9 cellular contexts compared by ENCODE assay signal in the genomic region with DNA sequence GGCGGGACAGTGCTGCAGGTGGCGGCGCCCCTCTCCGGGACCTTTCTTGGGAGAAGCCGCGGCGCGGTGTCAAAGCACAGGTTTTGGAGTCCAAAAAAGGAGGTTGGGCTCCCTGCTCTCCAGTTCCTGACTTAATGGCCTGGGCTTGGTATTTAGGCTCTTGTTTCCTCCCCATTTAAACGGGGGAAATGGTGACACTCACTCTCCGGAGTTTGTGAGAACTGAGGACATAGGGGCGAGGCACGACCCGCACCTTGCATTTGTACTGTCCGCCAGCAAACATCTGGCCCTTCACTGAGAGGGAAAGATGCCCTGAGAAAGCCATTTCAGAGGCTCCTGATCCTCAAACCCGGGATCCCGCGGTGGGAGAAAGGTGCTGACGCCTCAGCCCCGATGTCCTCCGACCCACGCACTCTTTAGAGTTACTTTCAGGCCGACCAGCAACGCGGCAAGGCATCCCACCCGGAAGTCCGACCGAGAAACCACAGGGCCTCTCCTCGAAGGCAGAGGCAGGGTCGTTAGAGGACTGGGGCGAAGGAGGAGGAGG. TPM values are rescaled to one million over a fixed set of nuclear protein-coding genes. Genes with fewer than 3 reads are reported as not detected.
A peak's percentile ranks its signal among the peaks of the same experiment; 100 is the strongest.
DNase-seq lines count a peak whose midpoint lies in the region; ATAC-seq and TF ChIP-seq lines count a peak whose summit lies in the region.
"Had no signal": no experiment of that assay in that cellular context is flagged by ENCODE, and none has a peak within 500 bp of the region (broad histone marks: within the 10 kb centered on the region; RNA-seq: fewer than 3 reads in every experiment).

No MANE protein-coding gene starts in this region.

- H3K9me3 ChIP-seq in mononuclear cell (ENCODE audit: low read depth, low read length) (no peaks in the 10 kb centered on the region), transverse colon (no peaks in the 10 kb centered on the region)

- H3K27me3 ChIP-seq in dorsolateral prefrontal cortex (no peaks in the 10 kb centered on the region), mononuclear cell (ENCODE audit: insufficient read depth, low read length) (no peaks in the 10 kb centered on the region), transverse colon (no peaks in the 10 kb centered on the region)

- CTCF ChIA-PET in GM10248 (lab: Yijun Ruan, JAX), result interaction anchor here (5.1 kb wide), 1 partner anchor 13 kb away, joined by 16 read pairs; no protein-coding TSS in a partner anchor

- intact Hi-C loops in dorsolateral prefrontal cortex (cut with DNase I) (loop anchor here in 1 of 2 donors (1.0 to 5.0 kb wide), 2 partner anchors 13 to 115 kb away; partner anchors contain the start of genes HNRNPUL2 and TTC9C), transverse colon (cut with DNase I; ENCODE audit: low total_unique reads) (no loop called here)

- H3K4me3 ChIP-seq in dorsolateral prefrontal cortex (peak overlapping the region; percentile 37 to 100 (median 94)), mononuclear cell (ENCODE audit: low read length) (peak overlapping the region; percentile 50), transverse colon (peak overlapping the region; percentile 37 to 70 (median 42))

- 29 to 56% methylated on average over 6 to 30 of the region's 30 CpGs for WGBS in transverse colon (ENCODE audit: low coverage in 1 of 2), 2 donors

- no peak for ATAC-seq in HG02798 (IDR thresholded peaks at IDR 0.05; ENCODE audit: poor library complexity, unreplicated experiment)

- no peak for TF ChIP-seq POLR2A in transverse colon (IDR thresholded peaks at IDR 0.05)

- in situ Hi-C loops in transverse colon (cut with MboI; ENCODE audit: low pct_ligation_motif_present in 1 of 4, low pct_unique_long_range_greater_than_20kb in 1 of 4, low sequenced_read_pairs in 3 of 4), result no loop called here

- TF ChIP-seq EP300 in transverse colon (IDR thresholded peaks at IDR 0.05; ENCODE audit: low read depth), result no peak

- no peaks in the 10 kb centered on the region for H3K36me3 ChIP-seq in transverse colon

- DNase-seq in GM10248 (ENCODE audit: extremely low spot score) (peak; percentile 36), SK-N-DZ (ENCODE audit: low spot score) (peak; percentile 85), dorsolateral prefrontal cortex (peak in 3 of 10 donors; percentile 37 to 83 (median 53)), transverse colon (peak; percentile 38), T1000 (lab: John Stamatoyannopoulos, UW) (no peak), NCI-H774 (lab: John Stamatoyannopoulos, UW) (no peak)

- POLR2A ChIA-PET in GM10248 (lab: Yijun Ruan, JAX), result interaction anchor here (1.0 to 3.4 kb wide), 12 partner anchors 12 to 170 kb away, joined by 3 to 236 read pairs (median 6); partner anchors contain the start of genes LBHD1, NXF1, POLR2G and UQCC3

- TF ChIP-seq CTCF in GM10248 (IDR thresholded peaks at IDR 0.05; ENCODE audit: control extremely low read depth, extremely low read depth, low read depth, missing control alignments), result no peak
- TF ChIP-seq CTCF in dorsolateral prefrontal cortex (IDR thresholded peaks at IDR 0.05 in 54 of 56, conservative IDR thresholded peaks at IDR 0.05 in 2 of 56; ENCODE audit: low read depth in 1 of 56, partially characterized antibody in 56 of 56), result no peak
- no peak for TF ChIP-seq CTCF in transverse colon (IDR thresholded peaks at IDR 0.05)

- H3K4me1 ChIP-seq in mononuclear cell (ENCODE audit: insufficient read depth, low read length) (peaks cover 34% of the 10 kb centered on the region), transverse colon (peaks cover 6 to 30% (median 23%) of the 10 kb centered on the region in 4 donors)

- H3K27ac ChIP-seq in dorsolateral prefrontal cortex, result peak overlapping the region; percentile 88 to 100 (median 99)
- peak overlapping the region; percentile 97 to 99 (median 97) for H3K27ac ChIP-seq in transverse colon

RNA-seq across cellular contexts. Expression of gene WDR74, which starts 2.9 kb away (rescaled TPM):
- 161 and 175 TPM in 2 replicates for polyA plus RNA-seq in SK-N-DZ (2014; cell fraction: cytosol; rRNA removed)
- polyA plus RNA-seq in SK-N-DZ (2014; cell fraction: nucleus; rRNA removed), result 259 and 327 TPM in 2 replicates
- total RNA-seq in dorsolateral prefrontal cortex (10 to 100 TPM; 23.7 to 53.8 (median 36.2) TPM), mononuclear cell (143 TPM), transverse colon (10 to 100 TPM; 25.3 to 37.8 (median 27.6) TPM)

RNA-seq across cellular contexts. Expression of gene TEX54, which starts 9.6 kb away (rescaled TPM):
- not detected in 2 replicates for polyA plus RNA-seq in SK-N-DZ (2014; cell fraction: cytosol; rRNA removed)
- polyA plus RNA-seq in SK-N-DZ (2014; cell fraction: nucleus; rRNA removed), result not detected in 2 replicates
- total RNA-seq in dorsolateral prefrontal cortex, result 1 to 10 TPM in 1 of 120 experiments, not detected in 119; 2.6 TPM
- 2.4 TPM for total RNA-seq in mononuclear cell
- total RNA-seq in transverse colon, result not detected
- total RNA-seq: NCI-H460 had no signal

RNA-seq across cellular contexts. Expression of gene STX5, which starts 10.4 kb away (rescaled TPM):
- polyA plus RNA-seq in SK-N-DZ (2014; cell fraction: cytosol; rRNA removed), result 18.2 and 31.0 TPM in 2 replicates
- 17.6 and 25.3 TPM in 2 replicates for polyA plus RNA-seq in SK-N-DZ (2014; cell fraction: nucleus; rRNA removed)
- 10 to 100 TPM; 32.4 to 53.5 (median 41.9) TPM for total RNA-seq in dorsolateral prefrontal cortex
- total RNA-seq in mononuclear cell, result 48.2 TPM
- total RNA-seq in transverse colon, result 10 to 100 TPM; 15.3 to 62.5 (median 30.2) TPM

RNA-seq across cellular contexts. Expression of gene NXF1, which starts 37.0 kb away (rescaled TPM):
- 25.1 and 25.8 TPM in 2 replicates for polyA plus RNA-seq in SK-N-DZ (2014; cell fraction: cytosol; rRNA removed)
- 58.6 and 124 TPM in 2 replicates for polyA plus RNA-seq in SK-N-DZ (2014; cell fraction: nucleus; rRNA removed)
- total RNA-seq in dorsolateral prefrontal cortex (100 to 1,000 TPM in 2 of 120 experiments, 10 to 100 TPM in 118; 45.9 to 110 (median 66.3) TPM), mononuclear cell (169 TPM), transverse colon (100 to 1,000 TPM in 1 of 4 donors, 10 to 100 TPM in 3; 38.2 to 134 (median 60.0) TPM)

RNA-seq across cellular contexts. Expression of gene SLC3A2, which starts 38.5 kb away (rescaled TPM):
- polyA plus RNA-seq in SK-N-DZ (2014; cell fraction: cytosol; rRNA removed), result 119 and 124 TPM in 2 replicates
- 182 and 202 TPM in 2 replicates for polyA plus RNA-seq in SK-N-DZ (2014; cell fraction: nucleus; rRNA removed)
- total RNA-seq in dorsolateral prefrontal cortex (100 to 1,000 TPM; 101 to 299 (median 140) TPM), mononuclear cell (125 TPM), transverse colon (100 to 1,000 TPM in 3 of 4 donors, 10 to 100 TPM in 1; 32.4 to 163 (median 129) TPM)

Comparison
In these comparisons a context has a peak if more than half of its experiments do, and no peak if none do; other contexts are left out.
1. DNase-seq: peak in GM10248 (single experiment), SK-N-DZ (single experiment) and transverse colon (single experiment); none in T1000 (single experiment) and NCI-H774 (single experiment).
2. H3K4me3 ChIP-seq: peak in every context shown above with its lines; median percentile 94 in dorsolateral prefrontal cortex; 50 in mononuclear cell; 42 in transverse colon.